19 cellular contexts compared by ENCODE assay signal in genomic region chr15:92162657-92163056, GRCh38.
A peak's percentile ranks its signal among the peaks of the same experiment; 100 is the strongest.
DNase-seq lines count a peak whose midpoint lies in the region; ATAC-seq and TF ChIP-seq lines count a peak whose summit lies in the region.
"Had no signal": no experiment of that assay in that cellular context is flagged by ENCODE, and none has a peak within 500 bp of the region (broad histone marks: within the 10 kb centered on the region; RNA-seq: fewer than 3 reads in every experiment).

No MANE protein-coding gene starts in this region.

- peak overlapping the region; percentile 22; the same call in 1 of the 2 replicates for H3K27ac Mint-ChIP-seq in GM23338
- H3K27ac Mint-ChIP-seq: CD8-positive, alpha-beta T cell had no signal

- H2BK15ac ChIP-seq in mesendoderm (replicated peaks; ENCODE audit: low read depth): no peak overlapping the region
- no peak overlapping the region for H2BK15ac ChIP-seq in neuronal stem cell (ENCODE audit: low read length)

- H3K4me3 ChIP-seq in GM23338 (no peak overlapping the region), mesendoderm (ENCODE audit: low read length) (no peak overlapping the region), neuronal stem cell (ENCODE audit: low read length in 2 of 2) (no peak overlapping the region)
- H3K4me3 ChIP-seq: A549, GM12878, GM23248 had no signal

- no peak overlapping the region for H2BK12ac ChIP-seq in neuronal stem cell (ENCODE audit: low read length)

- H2AFZ ChIP-seq in GM23338 (no peak overlapping the region), neuronal stem cell (ENCODE audit: low read length) (no peak overlapping the region)
- H2AFZ ChIP-seq: GM23248 had no signal

- H3K27me3 ChIP-seq in GM23338 (ENCODE audit: insufficient read depth) (no peaks in the 10 kb centered on the region), mesendoderm (ENCODE audit: insufficient read depth, low read length, poor library complexity) (no peaks in the 10 kb centered on the region), neuronal stem cell (ENCODE audit: control insufficient read depth in 3 of 3, insufficient read depth in 3 of 3, low read depth in 1 of 3, low read length in 3 of 3) (no peaks in the 10 kb centered on the region)

- H2AK5ac ChIP-seq in mesendoderm (ENCODE audit: low read length) (no peak overlapping the region), neuronal stem cell (ENCODE audit: low read depth, low read length) (peak overlapping the region; percentile 70)

- H3F3A ChIP-seq in GM23338 (replicated peaks; ENCODE audit: low read depth): no peaks in the 10 kb centered on the region

- H4K5ac ChIP-seq in mesendoderm (ENCODE audit: low read length): no peak overlapping the region

- no peak overlapping the region for H3K23ac ChIP-seq in mesendoderm (ENCODE audit: low read length)
- no peak overlapping the region for H3K23ac ChIP-seq in neuronal stem cell (ENCODE audit: low read depth, low read length, poor library complexity)

- H3K9ac ChIP-seq in mesendoderm (ENCODE audit: low read length) (no peak overlapping the region), neuronal stem cell (ENCODE audit: low read depth, low read length, poor library complexity) (no peak overlapping the region)
- H3K9ac ChIP-seq: GM23248, KMS-11 had no signal

- no peak overlapping the region for H4K91ac ChIP-seq in neuronal stem cell (ENCODE audit: low read depth, low read length, poor library complexity)

- peak overlapping the region; percentile 38 for H3K4ac ChIP-seq in mesendoderm (ENCODE audit: low read depth, low read length)
- no peak overlapping the region for H3K4ac ChIP-seq in neuronal stem cell (ENCODE audit: low read length)

- H3K36me3 ChIP-seq in GM23338 (ENCODE audit: insufficient read depth): no peaks in the 10 kb centered on the region
- H3K36me3 ChIP-seq in mesendoderm (ENCODE audit: control insufficient read depth, insufficient read depth, low read length): no peaks in the 10 kb centered on the region
- no peaks in the 10 kb centered on the region for H3K36me3 ChIP-seq in neuronal stem cell (replicated peaks in 1 of 2; ENCODE audit: control insufficient read depth in 2 of 2, insufficient read depth in 2 of 2, low read length in 2 of 2)

- H3K4me2 ChIP-seq in GM23338 (no peak overlapping the region), mesendoderm (ENCODE audit: low read length) (no peak overlapping the region), neuronal stem cell (ENCODE audit: insufficient read depth, low read length, poor library complexity, severe bottlenecking) (no peak overlapping the region)
- H3K4me2 ChIP-seq: A549, KMS-11 had no signal

- H3K56ac ChIP-seq in mesendoderm (ENCODE audit: low read length): no peak overlapping the region

- H3K9me3 Mint-ChIP-seq in GM23338: no peaks in the 10 kb centered on the region
- H3K9me3 Mint-ChIP-seq: CD8-positive, alpha-beta T cell had no signal

- H3K9me2 ChIP-seq in GM23338 (ENCODE audit: insufficient read depth): no peaks in the 10 kb centered on the region

- H3K14ac ChIP-seq in neuronal stem cell (ENCODE audit: low read length): no peak overlapping the region

- H3K27ac ChIP-seq in GM23338 (ENCODE audit: low read depth) (no peak overlapping the region), mesendoderm (ENCODE audit: low read depth, low read length) (no peak overlapping the region), neuronal stem cell (replicated peaks; ENCODE audit: low read length) (no peak overlapping the region)
- H3K27ac ChIP-seq: A549, GM23248, HL-60, KMS-11 had no signal

- no peak overlapping the region for H3K4me3 Mint-ChIP-seq in GM23338
- H3K4me3 Mint-ChIP-seq: CD8-positive, alpha-beta T cell had no signal

- no peaks in the 10 kb centered on the region for H3K9me3 ChIP-seq in neuronal stem cell (replicated peaks in 1 of 2; ENCODE audit: control insufficient read depth in 2 of 2, insufficient read depth in 1 of 2, low read depth in 1 of 2, low read length in 2 of 2)
- H3K9me3 ChIP-seq: A549 had no signal

- no peaks in the 10 kb centered on the region for H3K36me3 Mint-ChIP-seq in GM23338 (ENCODE audit: low read depth)

- peaks cover 13% of the 10 kb centered on the region for H3K27me3 Mint-ChIP-seq in GM23338 (ENCODE audit: insufficient read depth, low read depth, poor library complexity)

- H3K18ac ChIP-seq in mesendoderm (ENCODE audit: low read length): peak overlapping the region; percentile 32
- H3K18ac ChIP-seq in neuronal stem cell (ENCODE audit: low read length): peak overlapping the region; percentile 32

- H3K79me2 ChIP-seq in GM23338 (replicated peaks; ENCODE audit: insufficient read depth): no peaks in the 10 kb centered on the region
- no peaks in the 10 kb centered on the region for H3K79me2 ChIP-seq in mesendoderm (ENCODE audit: control insufficient read depth, insufficient read depth, low read length)

- DNase-seq in GM23338 (ENCODE audit: low spot score) (no peak), SW480 (ENCODE audit: low spot score) (peak; percentile 24), mesendoderm (no peak), neuronal stem cell (ENCODE audit: low spot score) (no peak), activated gamma-delta T cell treated with Interleukin-2 at 50 U/mL for 16 hours (no peak), A172 (ENCODE audit: low spot score) (no peak)
- DNase-seq: AML-193; CD8-positive, alpha-beta T cell; DMS 273 treated with DMSO at 0.1 percent for 48 hours; DMS53; DND-41; EL; GM23248; H7 had no signal

- peaks cover 75% of the 10 kb centered on the region for H3K4me1 Mint-ChIP-seq in GM23338

- WGBS in mesendoderm (ENCODE audit: extremely low coverage, insufficient coverage, low lambda C conversion rate): no CpG with 5 or more reads among the region's 17 CpGs
- WGBS in neuronal stem cell (ENCODE audit: extremely low coverage in 2 of 2, insufficient read length in 2 of 2, insufficient replicate concordance in 1 of 2), 2 donors: no CpG with 5 or more reads among the region's 17 CpGs

- TF ChIP-seq CTCF in GM23338 (conservative IDR thresholded peaks at IDR 0.05; ENCODE audit: low read depth in 2 of 2): no peak

- H3K4me1 ChIP-seq in GM23338 (ENCODE audit: insufficient read depth) (peaks cover 70% of the 10 kb centered on the region), mesendoderm (ENCODE audit: control insufficient read depth, low read depth, low read length) (peaks cover 17% of the 10 kb centered on the region), neuronal stem cell (ENCODE audit: control insufficient read depth in 2 of 2, insufficient read depth in 1 of 2, low read depth in 1 of 2, low read length in 2 of 2) (peaks cover 36 to 42% of the 10 kb centered on the region in 2 donors)

- H4K8ac ChIP-seq in mesendoderm (ENCODE audit: low read depth, low read length) (no peak overlapping the region), neuronal stem cell (ENCODE audit: low read depth, low read length) (no peak overlapping the region)

- H4K20me1 ChIP-seq in GM23338 (replicated peaks; ENCODE audit: insufficient read depth): no peaks in the 10 kb centered on the region

- H2BK120ac ChIP-seq in mesendoderm (ENCODE audit: low read depth, low read length): no peak overlapping the region
- no peak overlapping the region for H2BK120ac ChIP-seq in neuronal stem cell (ENCODE audit: low read depth, low read length)

- no peak for ATAC-seq in GM23338
- ATAC-seq in HG03135 (IDR thresholded peaks at IDR 0.05; ENCODE audit: unreplicated experiment): no peak
- ATAC-seq: A549; CD8-positive, alpha-beta T cell; GM12878 had no signal

- H2BK5ac ChIP-seq in mesendoderm (ENCODE audit: low read length) (no peak overlapping the region), neuronal stem cell (ENCODE audit: low read length) (no peak overlapping the region)

- no peaks in the 10 kb centered on the region for H3K79me1 ChIP-seq in mesendoderm (ENCODE audit: low read length)
- no peaks in the 10 kb centered on the region for H3K79me1 ChIP-seq in neuronal stem cell (ENCODE audit: low read depth, low read length)
